In the genomic region with DNA sequence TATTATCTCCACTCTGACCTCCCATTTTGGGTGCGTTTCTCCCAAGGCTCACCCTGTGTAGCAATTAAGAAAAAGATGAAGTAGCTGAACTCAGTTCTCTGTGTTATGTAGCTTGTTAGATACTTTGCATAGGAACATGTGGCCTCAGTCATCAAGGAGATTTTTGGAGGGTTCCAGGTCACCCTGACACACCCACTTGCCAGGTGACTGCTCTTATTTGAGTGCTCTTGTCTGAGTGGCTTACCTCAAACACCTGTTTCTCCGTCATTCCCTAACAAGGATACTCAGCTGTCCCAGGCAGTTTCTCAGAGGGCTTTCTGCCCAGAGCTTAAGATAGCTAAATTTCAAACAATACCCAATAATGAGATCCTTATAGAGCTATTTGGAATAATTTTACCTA, we compare ENCODE assay signal across 9 cellular contexts.
"Had no signal": no experiment of that assay in that cellular context is flagged by ENCODE, and none has a peak within 500 bp of the region (broad histone marks: within the 10 kb centered on the region; RNA-seq: fewer than 3 reads in every experiment).

No MANE protein-coding gene starts in this region.

- ATAC-seq: GM23338, HCT116 had no signal

- H3K4me3 Mint-ChIP-seq: GM23338, H9, HFFc6 had no signal

- H3K36me3 ChIP-seq: HAP-1 had no signal

- H3K27ac Mint-ChIP-seq: HFFc6 had no signal

- DNase-seq: GM23248, GOT3, H7, H9, HCEC 1CT, HFFc6 had no signal

- H3K27ac ChIP-seq: GM23248 had no signal

- H3K4me1 ChIP-seq: HAP-1 had no signal

- H3K4me3 ChIP-seq: GM23248, GM23338, HAP-1 had no signal

- H3K9me3 Mint-ChIP-seq: HFFc6 had no signal

- H3K9me3 ChIP-seq: HAP-1 had no signal
